ENCODE assay signal across 15 cellular contexts in genomic region chr5:166509085-166509484, GRCh38.
A peak's percentile ranks its signal among the peaks of the same experiment; 100 is the strongest.
DNase-seq lines count a peak whose midpoint lies in the region; ATAC-seq and TF ChIP-seq lines count a peak whose summit lies in the region.
"Had no signal": no experiment of that assay in that cellular context is flagged by ENCODE, and none has a peak within 500 bp of the region (broad histone marks: within the 10 kb centered on the region; RNA-seq: fewer than 3 reads in every experiment).

No MANE protein-coding gene starts in this region.

- 36% methylated on average over 3 of the region's 3 CpGs for WGBS in SK-N-SH (ENCODE audit: low lambda C conversion rate)

- H3K9me2 ChIP-seq in SK-N-SH, result no peaks in the 10 kb centered on the region

- no peaks in the 10 kb centered on the region for H3K36me3 ChIP-seq in SK-N-SH (replicated peaks in 1 of 2; ENCODE audit: control insufficient read depth in 1 of 2, insufficient read depth in 2 of 2, low read length in 1 of 2)
- H3K36me3 ChIP-seq: adrenal gland had no signal

- H4K20me1 ChIP-seq in SK-N-SH (ENCODE audit: insufficient read depth), result no peaks in the 10 kb centered on the region

- H3K4me2 ChIP-seq in SK-N-SH, result no peak overlapping the region

- TF ChIP-seq CTCF in SK-N-SH (IDR thresholded peaks at IDR 0.05) (no peak), fibroblast of pulmonary artery (IDR thresholded peaks at IDR 0.05; ENCODE audit: low read length, missing control alignments) (no peak)

- H3K79me2 ChIP-seq in SK-N-SH (ENCODE audit: insufficient read depth), result no peaks in the 10 kb centered on the region

- H3K9me3 ChIP-seq in SK-N-SH, result no peaks in the 10 kb centered on the region
- H3K9me3 ChIP-seq: adrenal gland, Caco-2 had no signal

- ATAC-seq in SK-N-SH treated with all-trans-retinoic acid at 6 μM for 48 hours (no peak), GM18520 (IDR thresholded peaks at IDR 0.05; ENCODE audit: unreplicated experiment) (no peak), HG03196 (IDR thresholded peaks at IDR 0.05; ENCODE audit: unreplicated experiment) (no peak), GM18498 (IDR thresholded peaks at IDR 0.05; ENCODE audit: unreplicated experiment) (no peak)
- ATAC-seq: Right ventricle myocardium inferior had no signal

- H2AFZ ChIP-seq in SK-N-SH (ENCODE audit: low read depth), result no peak overlapping the region

- POLR2A ChIA-PET in SK-N-SH (lab: Yijun Ruan, JAX), result no interaction called here

- no peak for DNase-seq in SK-N-SH
- DNase-seq in RPMI7951 (ENCODE audit: low read depth), result peak; percentile 3
- peak; percentile 29 for DNase-seq in fibroblast of pulmonary artery (ENCODE audit: low read depth)
- peak; percentile 32 for DNase-seq in renal cortical epithelial cell (ENCODE audit: low read depth)
- DNase-seq: activated T-cell treated with anti-CD3 and anti-CD28 coated beads, Interleukin-2, amount 50 U/mL, for 24 hours; adrenal gland; NCI-H1092 treated with DMSO at 0.1 percent for 48 hours; NCI-H510A; stimulated activated CD4-positive, alpha-beta T cell treated with anti-CD3 and anti-CD28 coated beads, Interleukin-15, amount 100 ng/mL, for 24 hours had no signal

- no peak overlapping the region for H3K9ac ChIP-seq in SK-N-SH

- CTCF ChIA-PET in SK-N-SH (lab: Yijun Ruan, JAX), result no interaction called here

- no peaks in the 10 kb centered on the region for H3K27me3 ChIP-seq in SK-N-SH (ENCODE audit: insufficient read depth)
- H3K27me3 ChIP-seq: adrenal gland had no signal

- H3K4me3 ChIP-seq in SK-N-SH (ENCODE audit: low read depth in 2 of 2, low read length in 1 of 2) (no peak overlapping the region), fibroblast of pulmonary artery (replicated peaks; ENCODE audit: low read depth, low read length) (no peak overlapping the region)
- H3K4me3 ChIP-seq: adrenal gland had no signal

- H3F3A ChIP-seq in SK-N-SH (replicated peaks; ENCODE audit: insufficient read depth), result no peaks in the 10 kb centered on the region

- H3K27ac ChIP-seq in SK-N-SH (ENCODE audit: low read depth in 2 of 2, low read length in 1 of 2), result no peak overlapping the region
- H3K27ac ChIP-seq: adrenal gland had no signal

- no peaks in the 10 kb centered on the region for H3K4me1 ChIP-seq in SK-N-SH (ENCODE audit: control insufficient read depth in 1 of 2, insufficient read depth in 2 of 2, low read depth in 1 of 2, low read length in 1 of 2)
- H3K4me1 ChIP-seq: adrenal gland, Caco-2 had no signal

- no peak for TF ChIP-seq RAD21 in SK-N-SH (IDR thresholded peaks at IDR 0.05; ENCODE audit: low read length)

- no peak for TF ChIP-seq EP300 in SK-N-SH (IDR thresholded peaks at IDR 0.05; ENCODE audit: borderline replicate concordance in 1 of 2, low read depth in 1 of 2, low read length in 1 of 2)

TF ChIP-seq in SK-N-SH, 30 proteins besides CTCF, POLR2A, EP300 and RAD21:
- no peak for TF ChIP-seq MAX (IDR thresholded peaks at IDR 0.05; ENCODE audit: low read depth)
- no peak for TF ChIP-seq POLR2AphosphoS5 (IDR thresholded peaks at IDR 0.05; ENCODE audit: low read depth, low read length)
- no peak for TF ChIP-seq CHD2 (IDR thresholded peaks at IDR 0.05; ENCODE audit: low read length, partially characterized antibody)
- no peak for TF ChIP-seq RFX5 (IDR thresholded peaks at IDR 0.05; ENCODE audit: low read length)
- no peak for TF ChIP-seq USF2 (IDR thresholded peaks at IDR 0.05; ENCODE audit: borderline replicate concordance, low read depth, low read length)
- TF ChIP-seq MXI1 (IDR thresholded peaks at IDR 0.05; ENCODE audit: low read depth, low read length), result no peak
- peak; percentile 78 for TF ChIP-seq REST (IDR thresholded peaks at IDR 0.05; ENCODE audit: low read depth, low read length)

TF ChIP-seq in SK-N-SH treated with all-trans-retinoic acid at 6 μM for 48 hours, 23 proteins besides CTCF, POLR2A, EP300 and RAD21:
- TF ChIP-seq SNAI2 (CRISPR knock-in tag; IDR thresholded peaks at IDR 0.05) (no peak), ZNF70 (CRISPR knock-in tag; IDR thresholded peaks at IDR 0.05) (no peak), CSRNP3 (CRISPR knock-in tag; IDR thresholded peaks at IDR 0.05) (no peak), PATZ1 (CRISPR knock-in tag; IDR thresholded peaks at IDR 0.05; ENCODE audit: borderline replicate concordance) (no peak), ZFP30 (CRISPR knock-in tag; IDR thresholded peaks at IDR 0.05) (no peak), ZNF565 (CRISPR knock-in tag; conservative IDR thresholded peaks at IDR 0.05; ENCODE audit: low read depth) (no peak), POU6F1 (CRISPR knock-in tag; IDR thresholded peaks at IDR 0.05; ENCODE audit: borderline replicate concordance, low read depth) (no peak), RARB (CRISPR knock-in tag; IDR thresholded peaks at IDR 0.05) (no peak), PPARA (CRISPR knock-in tag; IDR thresholded peaks at IDR 0.05; ENCODE audit: borderline replicate concordance) (no peak), ISL1 (CRISPR knock-in tag; IDR thresholded peaks at IDR 0.05) (no peak), ARNTL (CRISPR knock-in tag; IDR thresholded peaks at IDR 0.05; ENCODE audit: borderline replicate concordance, low read depth) (no peak), ZNF8 (CRISPR knock-in tag; IDR thresholded peaks at IDR 0.05) (no peak), CREB5 (CRISPR knock-in tag; IDR thresholded peaks at IDR 0.05; ENCODE audit: low read depth) (no peak), OSR1 (CRISPR knock-in tag; IDR thresholded peaks at IDR 0.05) (no peak), ZC3H10 (CRISPR knock-in tag; IDR thresholded peaks at IDR 0.05) (no peak), TCF4 (CRISPR knock-in tag; IDR thresholded peaks at IDR 0.05; ENCODE audit: borderline replicate concordance) (no peak), GLIS3 (CRISPR knock-in tag; IDR thresholded peaks at IDR 0.05) (no peak)
